In the genomic region with DNA sequence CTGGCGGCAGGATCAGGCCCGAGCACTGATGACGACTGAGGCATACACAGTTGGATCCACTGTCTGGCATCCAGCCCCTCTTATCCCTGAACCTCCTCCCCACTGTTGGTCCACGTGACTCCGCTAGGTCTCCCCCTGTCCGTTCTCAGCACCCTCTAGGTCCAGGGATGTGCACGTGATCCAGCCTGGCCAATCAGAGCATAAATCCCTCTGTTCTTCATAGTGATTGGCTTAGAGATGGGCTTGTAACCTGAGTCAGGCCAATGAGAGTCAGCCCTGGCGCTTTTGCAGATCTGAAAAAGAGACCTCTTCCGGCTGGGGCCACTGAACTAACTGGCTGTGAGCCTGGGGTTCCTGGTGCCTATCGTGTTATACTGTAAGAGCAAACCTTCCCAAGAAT, we compare ENCODE assay signal across 18 cellular contexts. TPM values are rescaled to one million over a fixed set of nuclear protein-coding genes. Genes with fewer than 3 reads are reported as not detected.
A peak's percentile ranks its signal among the peaks of the same experiment; 100 is the strongest.
DNase-seq lines count a peak whose midpoint lies in the region; ATAC-seq, FAIRE-seq and TF ChIP-seq lines count a peak whose summit lies in the region.
"Had no signal": no experiment of that assay in that cellular context is flagged by ENCODE, and none has a peak within 500 bp of the region (broad histone marks: within the 10 kb centered on the region; RNA-seq: fewer than 3 reads in every experiment).

No MANE protein-coding gene starts in this region.

- H3K36me3 ChIP-seq in HepG2 (replicated peaks in 1 of 2; ENCODE audit: control insufficient read depth in 1 of 2, insufficient read depth in 2 of 2, low read length in 2 of 2) (peaks cover 0 to 11% of the 10 kb centered on the region in 2 experiments; a peak in 4 of 5 replicates), right lobe of liver (no peaks in the 10 kb centered on the region), OCI-LY7 (ENCODE audit: insufficient read depth, low read length) (no peaks in the 10 kb centered on the region), testis (ENCODE audit: low read depth, missing control alignments) (no peaks in the 10 kb centered on the region)
- H3K36me3 ChIP-seq: upper lobe of left lung had no signal

- 89% methylated on average over 9 of the region's 10 CpGs for WGBS in HepG2 (ENCODE audit: low lambda C conversion rate)
- 36% methylated on average over 3 of the region's 10 CpGs for WGBS in right lobe of liver (ENCODE audit: insufficient coverage, low coverage, low lambda C conversion rate, missing lambda C conversion rate)
- WGBS in testis, 2 donors = 17 to 56% methylated on average over 1 to 10 of the region's 10 CpGs

- H3K79me2 ChIP-seq in HepG2 (ENCODE audit: insufficient read depth, low read length) (no peaks in the 10 kb centered on the region), OCI-LY7 (ENCODE audit: insufficient read depth, low read depth, low read length) (no peaks in the 10 kb centered on the region)

- intact Hi-C loops in HepG2 (cut with micrococcal nuclease; ENCODE audit: unreplicated experiment) (loop anchor here (2.0 kb wide), 1 partner anchor 189 kb away; no protein-coding TSS in a partner anchor), right lobe of liver (cut with DNase I) (loop anchor here (5.0 to 10.0 kb wide), 3 partner anchors 364 to 561 kb away; no protein-coding TSS in a partner anchor), OCI-LY7 (cut with micrococcal nuclease; ENCODE audit: unreplicated experiment) (loop anchor here (2.0 to 10.0 kb wide), 5 partner anchors 141 to 359 kb away; no protein-coding TSS in a partner anchor), testis (cut with DNase I; ENCODE audit: low total_unique reads) (loop anchor here (5.0 kb wide), 1 partner anchor 554 kb away; no protein-coding TSS in a partner anchor)
- intact Hi-C loops in activated CD8-positive, alpha-beta T cell treated with anti-CD3 and anti-CD28 coated beads for 36 hours (cut with micrococcal nuclease) = loop anchor here (10.0 kb wide), 1 partner anchor 361 kb away; no protein-coding TSS in a partner anchor

- no peaks in the 10 kb centered on the region for H3K9me2 ChIP-seq in OCI-LY7 (ENCODE audit: insufficient read depth, low read length)

- no peak for FAIRE-seq in HepG2 (lab: Jason Lieb, UNC)
- FAIRE-seq: A204.1 had no signal

- peaks cover 17% of the 10 kb centered on the region for H3K4me1 ChIP-seq in HepG2 (ENCODE audit: insufficient read depth, low read length)
- H3K4me1 ChIP-seq in right lobe of liver = peaks cover 0 to 12% (median 0%) of the 10 kb centered on the region in 4 donors
- peaks cover 18% of the 10 kb centered on the region for H3K4me1 ChIP-seq in OCI-LY7 (ENCODE audit: insufficient read depth, low read length, poor library complexity, severe bottlenecking)
- H3K4me1 ChIP-seq in testis = peaks cover 28% of the 10 kb centered on the region

- H4K20me1 ChIP-seq in HepG2 (ENCODE audit: insufficient read depth, low read length) (0 out of 2 replicates have a peak, but pooled peaks cover 2% of the 10 kb centered on the region), OCI-LY7 (ENCODE audit: insufficient read depth, low read length) (no peaks in the 10 kb centered on the region)

- no peak overlapping the region for H3K4me2 ChIP-seq in HepG2 (ENCODE audit: low read depth, low read length)
- H3K4me2 ChIP-seq in OCI-LY7 (ENCODE audit: low read length) = no peak overlapping the region

- no peak for DNase-seq in HepG2 (ENCODE audit: low spot score)
- no peak for DNase-seq in right lobe of liver
- DNase-seq in OCI-LY7 (ENCODE audit: low spot score) = peak; percentile 47
- no peak for DNase-seq in chondrocyte (ENCODE audit: low spot score)
- peak; percentile 82 for DNase-seq in testis
- DNase-seq in activated gamma-delta T cell (lab: John Stamatoyannopoulos, UW) = no peak
- no peak for DNase-seq in activated CD8-positive, alpha-beta T cell treated with anti-CD3 and anti-CD28 coated beads for 36 hours
- DNase-seq: CD4-positive, alpha-beta T cell; DMS53; left ventricle myocardium superior; NCI-H187; NCI-H446 treated with DMSO at 0.1 percent for 48 hours; stimulated activated naive CD8-positive, alpha-beta T cell treated with anti-CD3 and anti-CD28 coated beads, Interleukin-15, Interleukin-2, amounts not matched to agents 100 U/mL and 50 U/mL, for 24 hours; upper lobe of left lung had no signal

- H3K27ac Mint-ChIP-seq in chondrocyte (ENCODE audit: unreplicated experiment) = peak overlapping the region; percentile 1
- H3K27ac Mint-ChIP-seq in activated CD8-positive, alpha-beta T cell treated with anti-CD3 and anti-CD28 coated beads for 36 hours = no peak overlapping the region
- H3K27ac Mint-ChIP-seq: CD4-positive, alpha-beta T cell; T-helper 1 cell treated with Interleukin-12 subunit alpha and Interleukin-12 subunit beta and Interleukin-4 antibody, amounts not matched to agents 30 μg/mL and 1 μg/mL, for 36 hours had no signal

- no peak for TF ChIP-seq RAD21 in HepG2 (CRISPR knock-in tag; IDR thresholded peaks at IDR 0.05)

- H3K27ac ChIP-seq in HepG2 (ENCODE audit: extremely low read length, insufficient read depth, low read length) = no peak overlapping the region
- H3K27ac ChIP-seq in right lobe of liver = no peak overlapping the region
- no peak overlapping the region for H3K27ac ChIP-seq in OCI-LY7 (ENCODE audit: low read depth, low read length, poor library complexity, severe bottlenecking)
- peak overlapping the region in 1 of 2 donors; percentile 68 for H3K27ac ChIP-seq in testis
- H3K27ac ChIP-seq: upper lobe of left lung had no signal

- H3K4me3 ChIP-seq in HepG2 (replicated peaks in 1 of 3; ENCODE audit: insufficient read depth in 1 of 3, low read depth in 2 of 3, low read length in 3 of 3) (no peak overlapping the region), right lobe of liver (no peak overlapping the region), OCI-LY7 (ENCODE audit: low read depth, low read length, poor library complexity, severe bottlenecking) (no peak overlapping the region), testis (no peak overlapping the region)
- H3K4me3 ChIP-seq: upper lobe of left lung had no signal

- no TSS peak for BruUV-seq in HepG2 (replicated peaks; lab: Mats Ljungman, UMichigan)
- BruUV-seq in OCI-LY7 (replicated peaks; lab: Mats Ljungman, UMichigan) = no TSS peak

- no peaks in the 10 kb centered on the region for H3K9me3 Mint-ChIP-seq in chondrocyte (ENCODE audit: low read depth)
- no peaks in the 10 kb centered on the region for H3K9me3 Mint-ChIP-seq in activated CD8-positive, alpha-beta T cell treated with anti-CD3 and anti-CD28 coated beads for 36 hours
- H3K9me3 Mint-ChIP-seq: CD4-positive, alpha-beta T cell; T-helper 1 cell treated with Interleukin-12 subunit alpha and Interleukin-12 subunit beta and Interleukin-4 antibody, amounts not matched to agents 30 μg/mL and 1 μg/mL, for 36 hours had no signal

- no peak for TF ChIP-seq EP300 in HepG2 (IDR thresholded peaks at IDR 0.05; ENCODE audit: low read depth in 2 of 2, low read length in 2 of 2)
- TF ChIP-seq EP300 in HepG2 (CRISPR knock-in tag; IDR thresholded peaks at IDR 0.05; ENCODE audit: borderline replicate concordance) = no peak

- TF ChIP-seq CTCF in HepG2 (CRISPR knock-in tag; IDR thresholded peaks at IDR 0.05) (no peak), right lobe of liver (IDR thresholded peaks at IDR 0.05) (no peak), OCI-LY7 (conservative IDR thresholded peaks at IDR 0.05; ENCODE audit: low read length) (no peak), chondrocyte (IDR thresholded peaks at IDR 0.05) (no peak), testis (IDR thresholded peaks at IDR 0.05) (peak in 1 of 3 experiments; percentile 6)
- no peak for TF ChIP-seq CTCF in activated CD8-positive, alpha-beta T cell treated with anti-CD3 and anti-CD28 coated beads for 36 hours (IDR thresholded peaks at IDR 0.05)

- TF ChIP-seq POLR2A in HepG2 (IDR thresholded peaks at IDR 0.05; ENCODE audit: insufficient read depth in 1 of 2, low read depth in 2 of 2, low read length in 2 of 2) (no peak), right lobe of liver (IDR thresholded peaks at IDR 0.05) (no peak), testis (IDR thresholded peaks at IDR 0.05) (no peak)

- H3K9ac ChIP-seq in HepG2 (ENCODE audit: insufficient read depth, low read depth, low read length) = no peak overlapping the region

- H2AFZ ChIP-seq in HepG2 (ENCODE audit: low read length) (no peak overlapping the region), OCI-LY7 (ENCODE audit: low read length) (no peak overlapping the region)

- H3K27me3 ChIP-seq in HepG2 (ENCODE audit: control insufficient read depth in 1 of 2, insufficient read depth in 2 of 2, low read length in 2 of 2) (no peaks in the 10 kb centered on the region), right lobe of liver (no peaks in the 10 kb centered on the region), testis (no peaks in the 10 kb centered on the region)
- H3K27me3 ChIP-seq: upper lobe of left lung had no signal

- no peaks in the 10 kb centered on the region for H3K9me3 ChIP-seq in HepG2 (ENCODE audit: low read length)
- no peaks in the 10 kb centered on the region for H3K9me3 ChIP-seq in right lobe of liver
- H3K9me3 ChIP-seq in OCI-LY7 (ENCODE audit: low read length) = no peaks in the 10 kb centered on the region
- no peaks in the 10 kb centered on the region for H3K9me3 ChIP-seq in testis
- H3K9me3 ChIP-seq: upper lobe of left lung had no signal

- H3K4me3 Mint-ChIP-seq in chondrocyte (ENCODE audit: unreplicated experiment) = no peak overlapping the region
- H3K4me3 Mint-ChIP-seq in activated CD8-positive, alpha-beta T cell treated with anti-CD3 and anti-CD28 coated beads for 36 hours = no peak overlapping the region
- H3K4me3 Mint-ChIP-seq: CD4-positive, alpha-beta T cell; T-helper 1 cell treated with Interleukin-12 subunit alpha and Interleukin-12 subunit beta and Interleukin-4 antibody, amounts not matched to agents 30 μg/mL and 1 μg/mL, for 36 hours had no signal

- peak; percentile 13; the same call in 2 of the 3 replicates for ATAC-seq in HepG2
- no peak for ATAC-seq in right lobe of liver
- no peak for ATAC-seq in activated CD8-positive, alpha-beta T cell treated with anti-CD3 and anti-CD28 coated beads for 36 hours
- no peak for ATAC-seq in HG03342 (IDR thresholded peaks at IDR 0.05; ENCODE audit: unreplicated experiment)
- ATAC-seq: esophagus mucosa; stimulated activated naive CD8-positive, alpha-beta T cell treated with anti-CD3 and anti-CD28 coated beads, Interleukin-15, Interleukin-2, amounts not matched to agents 100 U/mL and 50 U/mL, for 24 hours had no signal

- no peaks in the 10 kb centered on the region for H3K36me3 Mint-ChIP-seq in chondrocyte (ENCODE audit: low read depth)
- no peaks in the 10 kb centered on the region for H3K36me3 Mint-ChIP-seq in activated CD8-positive, alpha-beta T cell treated with anti-CD3 and anti-CD28 coated beads for 36 hours (ENCODE audit: low read depth)

- POLR2A ChIA-PET in HepG2 (lab: Yijun Ruan, JAX) (no interaction called here), OCI-LY7 (lab: Charles Lee) (no interaction called here)
- POLR2A ChIA-PET in activated CD8-positive, alpha-beta T cell treated with anti-CD3 and anti-CD28 coated beads for 36 hours (lab: Charles Lee) = interaction anchor here (0.8 kb wide), 1 partner anchor 13 kb away, joined by 3 read pairs; no protein-coding TSS in a partner anchor

- H3K27me3 Mint-ChIP-seq in chondrocyte (ENCODE audit: low read depth) = peaks cover 14% of the 10 kb centered on the region
- H3K27me3 Mint-ChIP-seq in activated CD8-positive, alpha-beta T cell treated with anti-CD3 and anti-CD28 coated beads for 36 hours = no peaks in the 10 kb centered on the region

- no peaks in the 10 kb centered on the region for H3K4me1 Mint-ChIP-seq in chondrocyte (ENCODE audit: low read depth)
- H3K4me1 Mint-ChIP-seq in activated CD8-positive, alpha-beta T cell treated with anti-CD3 and anti-CD28 coated beads for 36 hours (ENCODE audit: low read depth) = peaks cover 5% of the 10 kb centered on the region

- in situ Hi-C loops in HepG2 (cut with HindIII; ENCODE audit: extremely low pct_ligation_motif_present, low pct_unique_long_range_greater_than_20kb) = loop anchor here (5.0 to 10.0 kb wide), 2 partner anchors 189 to 371 kb away; no protein-coding TSS in a partner anchor

- CTCF ChIA-PET in HepG2 (lab: Yijun Ruan, JAX; ENCODE audit: low intra/inter-chr PET ratio, low total read pairs) (no interaction called here), OCI-LY7 (lab: Charles Lee; ENCODE audit: unreplicated experiment) (no interaction called here)
- CTCF ChIA-PET in activated CD8-positive, alpha-beta T cell treated with anti-CD3 and anti-CD28 coated beads for 36 hours (lab: Charles Lee) = interaction anchor here (1.0 to 2.7 kb wide), 6 partner anchors 15 to 359 kb away, joined by 3 to 29 read pairs (median 4); no protein-coding TSS in a partner anchor

RNA-seq across cellular contexts. Expression of gene IQSEC1, which starts 20.5 kb away (rescaled TPM):
- total RNA-seq in HepG2 (2016; rRNA removed; fragmentation: Illumina TruSeq; extraction: Trizol) = 17.4 and 24.2 TPM in 2 replicates
- total RNA-seq in HepG2 (2016; cell fraction: cytosol; rRNA removed; fragmentation: Illumina TruSeq; extraction: Trizol; ENCODE audit: low read depth) = 12.3 and 12.9 TPM in 2 replicates
- total RNA-seq in HepG2 (2016; cell fraction: insoluble cytoplasmic fraction; rRNA removed; fragmentation: Illumina TruSeq; extraction: Trizol) = 17.6 and 20.3 TPM in 2 replicates
- 25.6 and 28.9 TPM in 2 replicates for total RNA-seq in HepG2 (2016; cell fraction: membrane; rRNA removed; fragmentation: Illumina TruSeq; extraction: Trizol)
- total RNA-seq in HepG2 (2016; cell fraction: nucleus; rRNA removed; fragmentation: Illumina TruSeq; extraction: Trizol) = 26.8 and 29.4 TPM in 2 replicates
- 20.2 and 24.5 TPM in 2 replicates for polyA plus RNA-seq in HepG2 (2011; rRNA removed)
- polyA plus RNA-seq in HepG2 (2011; cell fraction: cytosol; rRNA removed) = 11.4 and 12.7 TPM in 2 replicates
- polyA plus RNA-seq in HepG2 (2011; cell fraction: nucleus; rRNA removed) = 77.1 and 100 TPM in 2 replicates
- polyA plus RNA-seq in HepG2 (2012) = 40.4 and 47.7 TPM in 2 replicates
- 3.1 and 3.4 TPM in 2 replicates for polyA plus RNA-seq in HepG2 (2016; cell fraction: cytosol; fragmentation: Illumina TruSeq; extraction: Trizol; ENCODE audit: low read depth)
- 23.2 and 33.8 TPM in 2 replicates for polyA plus RNA-seq in HepG2 (2016; cell fraction: insoluble cytoplasmic fraction; fragmentation: Illumina TruSeq; extraction: Trizol; ENCODE audit: low read depth)
- polyA plus RNA-seq in HepG2 (2016; cell fraction: membrane; fragmentation: Illumina TruSeq; extraction: Trizol; ENCODE audit: low read depth) = 13.5 and 17.5 TPM in 2 replicates
- 57.5 and 60.4 TPM in 2 replicates for polyA plus RNA-seq in HepG2 (2016; cell fraction: nucleus; fragmentation: Illumina TruSeq; extraction: Trizol; ENCODE audit: insufficient read depth, low read depth)
- polyA minus RNA-seq in HepG2 (2011; rRNA and poly(A)+ RNA removed; ENCODE audit: low replicate concordance) = 6.5 and 33.0 TPM in 2 replicates
- polyA minus RNA-seq in HepG2 (2011; cell fraction: cytosol; rRNA and poly(A)+ RNA removed) = 25.6 and 30.7 TPM in 2 replicates
- polyA minus RNA-seq in HepG2 (2011; cell fraction: nucleus; rRNA and poly(A)+ RNA removed) = 49.3 and 52.3 TPM in 2 replicates
- 10 to 100 TPM; 32.1 to 61.3 (median 48.9) TPM for total RNA-seq in right lobe of liver
- 24.3 and 25.2 TPM in 2 replicates for total RNA-seq in OCI-LY7 (2014; rRNA removed; shearing (Covaris generic))
- 56.3 and 70.1 TPM in 2 replicates for total RNA-seq in OCI-LY7 (2022)
- 37.2 to 43.3 TPM (median 38.2 TPM) in 3 replicates for total RNA-seq in chondrocyte
- total RNA-seq in testis = 10 to 100 TPM; 74.3 to 89.4 TPM
- polyA plus RNA-seq in testis (ENCODE audit: insufficient read depth, low read depth, low replicate concordance) = 32.9 TPM
- 10 to 100 TPM; 31.7 to 39.2 TPM for total RNA-seq in activated CD8-positive, alpha-beta T cell treated with anti-CD3 and anti-CD28 coated beads for 36 hours

Comparison
In these comparisons a context has a peak if more than half of its experiments do, and no peak if none do; other contexts are left out.
1. DNase-seq: peak in OCI-LY7 (single experiment) and testis (single experiment); none in HepG2 (single experiment), right lobe of liver (0 of 3), chondrocyte (single experiment), activated gamma-delta T cell (single experiment) and activated CD8-positive, alpha-beta T cell treated with anti-CD3 and anti-CD28 coated beads for 36 hours (single experiment).